ENCODE assay signal across 28 cellular contexts in the genomic region with DNA sequence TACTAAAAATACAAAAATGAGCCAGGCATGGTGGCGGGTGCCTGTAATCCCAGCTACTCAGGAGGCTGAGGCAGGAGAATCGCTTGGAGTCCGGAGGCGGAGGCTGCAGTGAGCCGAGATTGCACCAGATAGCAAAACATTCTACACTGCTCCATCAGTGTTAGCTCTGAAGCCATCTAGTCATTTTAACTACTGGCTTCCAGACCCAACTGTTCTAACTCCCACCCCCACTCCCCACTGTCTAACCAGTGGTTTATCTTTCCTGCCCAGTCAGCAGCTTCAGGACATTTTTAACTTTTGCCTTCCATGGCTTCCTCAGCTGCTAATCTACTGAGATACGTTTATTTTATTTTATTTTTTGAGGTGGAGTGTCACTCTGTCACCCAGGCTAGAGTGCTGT.
"Had no signal": no experiment of that assay in that cellular context is flagged by ENCODE, and none has a peak within 500 bp of the region (broad histone marks: within the 10 kb centered on the region; RNA-seq: fewer than 3 reads in every experiment).

No MANE protein-coding gene starts in this region.

- H3K4me1 ChIP-seq: adrenal gland, body of pancreas had no signal

- H3K4me3 ChIP-seq: adrenal gland, body of pancreas had no signal

- H3K27ac ChIP-seq: adrenal gland, body of pancreas, RWPE1, VCaP had no signal

- H3K9me3 ChIP-seq: adrenal gland, body of pancreas had no signal

- DNase-seq: activated B cell treated with CpG ODN at 0.5 μM for 24 hours; activated CD4-positive, alpha-beta memory T cell treated with anti-CD3 and anti-CD28 coated beads, Interleukin-2, amount 10 ng/mL, durations not matched to agents 7 days and 5 days; activated CD4-positive, alpha-beta T cell treated with anti-CD3 and anti-CD28 coated beads for 1 hour; activated CD4-positive, alpha-beta T cell treated with anti-CD3 and anti-CD28 coated beads for 48 hours; activated gamma-delta T cell treated with Interleukin-2 at 50 U/mL for 16 hours; activated naive CD4-positive, alpha-beta T cell treated with anti-CD3 and anti-CD28 coated beads for 36 hours; activated T-cell treated with anti-CD3 and anti-CD28 coated beads, Interleukin-2, amount 50 U/mL, for 24 hours; adrenal gland; body of pancreas; caudate nucleus; cerebellar nuclear complex; NCI-H1092 treated with DMSO at 0.1 percent for 48 hours; NCI-H1417; NCI-H146; NCI-H187; NCI-H2029 treated with DMSO at 0.1 percent for 48 hours; NCI-H2107; NCI-H2171; NCI-H510A; NCI-H526; NCI-H748 treated with DMSO at 0.1 percent for 48 hours; NK-92 treated with Interleukin-12 subunit alpha and Interleukin-12 subunit beta, amount 100 ng/mL, for 24 hours; SIG-M5; T-helper 1 cell; T-helper 2 cell; T-helper 9 cell had no signal

- H3K36me3 ChIP-seq: adrenal gland had no signal

- H3K27me3 ChIP-seq: adrenal gland, body of pancreas had no signal
